ENCODE assay signal across 1 cellular context in the genomic region with DNA sequence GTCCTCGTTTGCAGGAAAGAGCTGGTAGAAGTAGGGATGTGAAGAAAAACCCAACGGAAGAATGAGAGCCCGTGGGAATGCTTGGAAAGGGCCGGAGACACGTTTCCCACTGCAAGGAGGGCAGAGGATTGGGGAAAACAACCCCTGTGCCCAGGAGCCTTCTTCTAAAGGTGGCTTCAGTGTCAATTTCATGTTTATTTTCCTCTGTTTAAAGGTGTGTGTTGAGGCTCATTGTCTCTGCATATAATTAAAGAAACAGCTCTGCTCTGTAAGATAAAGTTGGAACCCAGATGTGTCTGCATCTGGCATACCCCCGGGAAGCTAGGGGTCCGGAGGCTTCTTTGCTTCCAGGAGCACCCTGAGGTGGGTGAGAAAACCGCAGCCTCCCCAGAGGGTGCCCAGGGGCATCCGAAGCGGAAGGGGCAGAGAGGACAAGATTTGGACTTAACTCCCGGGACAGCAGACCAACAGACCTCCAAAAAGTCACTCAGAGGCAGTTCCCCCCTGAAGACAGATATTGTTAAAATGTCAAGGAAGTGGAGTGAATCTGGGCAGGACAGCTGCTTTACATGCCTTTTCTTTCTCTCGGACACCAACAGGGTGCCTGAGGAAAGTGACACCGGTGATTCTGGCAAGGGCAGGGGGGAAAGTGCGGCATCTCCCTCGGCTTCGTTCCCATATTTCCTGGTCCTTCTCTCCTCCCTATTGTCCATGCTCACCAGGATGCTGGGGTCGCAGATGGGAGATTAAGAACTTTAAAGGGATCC.
TF ChIP-seq lines count a peak whose summit lies in the region.

No MANE protein-coding gene starts in this region.

TF ChIP-seq in K562, 482 proteins besides CTCF, POLR2A, EP300 and RAD21 (continued from another document):
- TF ChIP-seq, protein P1, sequence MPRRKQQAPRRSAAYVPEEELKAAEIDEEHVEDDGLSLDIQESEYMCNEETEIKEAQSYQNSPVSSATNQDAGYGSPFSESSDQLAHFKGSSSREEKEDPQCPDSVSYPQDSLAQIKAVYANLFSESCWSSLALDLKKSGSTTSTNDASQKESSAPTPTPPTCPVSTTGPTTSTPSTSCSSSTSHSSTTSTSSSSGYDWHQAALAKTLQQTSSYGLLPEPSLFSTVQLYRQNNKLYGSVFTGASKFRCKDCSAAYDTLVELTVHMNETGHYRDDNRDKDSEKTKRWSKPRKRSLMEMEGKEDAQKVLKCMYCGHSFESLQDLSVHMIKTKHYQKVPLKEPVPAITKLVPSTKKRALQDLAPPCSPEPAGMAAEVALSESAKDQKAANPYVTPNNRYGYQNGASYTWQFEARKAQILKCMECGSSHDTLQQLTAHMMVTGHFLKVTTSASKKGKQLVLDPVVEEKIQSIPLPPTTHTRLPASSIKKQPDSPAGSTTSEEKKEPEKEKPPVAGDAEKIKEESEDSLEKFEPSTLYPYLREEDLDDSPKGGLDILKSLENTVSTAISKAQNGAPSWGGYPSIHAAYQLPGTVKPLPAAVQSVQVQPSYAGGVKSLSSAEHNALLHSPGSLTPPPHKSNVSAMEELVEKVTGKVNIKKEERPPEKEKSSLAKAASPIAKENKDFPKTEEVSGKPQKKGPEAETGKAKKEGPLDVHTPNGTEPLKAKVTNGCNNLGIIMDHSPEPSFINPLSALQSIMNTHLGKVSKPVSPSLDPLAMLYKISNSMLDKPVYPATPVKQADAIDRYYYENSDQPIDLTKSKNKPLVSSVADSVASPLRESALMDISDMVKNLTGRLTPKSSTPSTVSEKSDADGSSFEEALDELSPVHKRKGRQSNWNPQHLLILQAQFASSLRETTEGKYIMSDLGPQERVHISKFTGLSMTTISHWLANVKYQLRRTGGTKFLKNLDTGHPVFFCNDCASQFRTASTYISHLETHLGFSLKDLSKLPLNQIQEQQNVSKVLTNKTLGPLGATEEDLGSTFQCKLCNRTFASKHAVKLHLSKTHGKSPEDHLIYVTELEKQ (CRISPR knock-in tag; IDR thresholded peaks at IDR 0.05), result no peak
- TF ChIP-seq MAFK (IDR thresholded peaks at IDR 0.05; ENCODE audit: low read length), result no peak
